In genomic region chr12:31298510-31298904, GRCh38 we compare ENCODE assay signal across 1 cellular context.
TF ChIP-seq lines count a peak whose summit lies in the region.

No MANE protein-coding gene starts in this region.

TF ChIP-seq in HepG2, 621 proteins besides CTCF, POLR2A, EP300 and RAD21:
- TF ChIP-seq ZBTB46 (CRISPR knock-in tag; IDR thresholded peaks at IDR 0.05; ENCODE audit: borderline replicate concordance) (no peak), ELF1 (CRISPR knock-in tag; IDR thresholded peaks at IDR 0.05) (no peak), ISL2 (CRISPR knock-in tag; IDR thresholded peaks at IDR 0.05) (no peak), FOXK1 (CRISPR knock-in tag; IDR thresholded peaks at IDR 0.05; ENCODE audit: borderline replicate concordance, low read depth) (no peak), RAD51 (IDR thresholded peaks at IDR 0.05; ENCODE audit: borderline replicate concordance) (no peak), POLR2AphosphoS2 (IDR thresholded peaks at IDR 0.05; ENCODE audit: low read depth, low read length) (no peak), EED (CRISPR knock-in tag; IDR thresholded peaks at IDR 0.05) (no peak), RARG (CRISPR knock-in tag; IDR thresholded peaks at IDR 0.05; ENCODE audit: low read depth) (no peak), BRD4 (CRISPR knock-in tag; IDR thresholded peaks at IDR 0.05) (no peak), ZSCAN30 (CRISPR knock-in tag; IDR thresholded peaks at IDR 0.05) (no peak), MBD4 (IDR thresholded peaks at IDR 0.05; ENCODE audit: borderline replicate concordance, low read length) (no peak), ZNF136 (CRISPR knock-in tag; IDR thresholded peaks at IDR 0.05; ENCODE audit: low read depth) (no peak), MED1 (CRISPR knock-in tag; IDR thresholded peaks at IDR 0.05) (no peak), MED13 (CRISPR knock-in tag; IDR thresholded peaks at IDR 0.05) (no peak), AKNA (CRISPR knock-in tag; IDR thresholded peaks at IDR 0.05; ENCODE audit: borderline replicate concordance) (no peak), CREB3 (CRISPR knock-in tag; IDR thresholded peaks at IDR 0.05) (no peak)
